In genomic region chr4:153344131-153345010, GRCh38 we compare ENCODE assay signal across 8 cellular contexts.
DNase-seq lines count a peak whose midpoint lies in the region; ATAC-seq lines count a peak whose summit lies in the region.

A gene with protein sequence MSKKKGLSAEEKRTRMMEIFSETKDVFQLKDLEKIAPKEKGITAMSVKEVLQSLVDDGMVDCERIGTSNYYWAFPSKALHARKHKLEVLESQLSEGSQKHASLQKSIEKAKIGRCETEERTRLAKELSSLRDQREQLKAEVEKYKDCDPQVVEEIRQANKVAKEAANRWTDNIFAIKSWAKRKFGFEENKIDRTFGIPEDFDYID (plus strand): TSS chr4:153344688. CDS start chr4:153344738, 50 bp downstream.

- ATAC-seq in GM19023 (IDR thresholded peaks at IDR 0.05; ENCODE audit: unreplicated experiment), result peak; percentile 85
- ATAC-seq in HG03196 (IDR thresholded peaks at IDR 0.05; ENCODE audit: unreplicated experiment), result peak; percentile 78

- peak; percentile 54 to 76 for DNase-seq in AML-193 (lab: John Stamatoyannopoulos, UW)
- DNase-seq in NCI-H345 (lab: John Stamatoyannopoulos, UW), result peak; percentile 82
- peak; percentile 81 to 88 (median 82) for DNase-seq in activated CD4-positive, CD25-positive, alpha-beta regulatory T cell (lab: John Stamatoyannopoulos, UW)
- DNase-seq in central memory CD4-positive, alpha-beta T cell, result peak; percentile 83
- peak; percentile 95 for DNase-seq in islet precursor cell
- DNase-seq in stimulated activated CD4-positive, alpha-beta T cell treated with anti-CD3 and anti-CD28 coated beads, Interleukin-12 subunit alpha, Interleukin-12 subunit beta, amount 100 ng/mL, for 48 hours (ENCODE audit: low read depth in 2 of 3, low spot score in 1 of 3), result peak; percentile 85 to 92 (median 88)

Comparison
In these comparisons a context has a peak if more than half of its experiments do, and no peak if none do; other contexts are left out.
1. Peak in every context shown above with its lines: DNase-seq and ATAC-seq.